In the genomic region with DNA sequence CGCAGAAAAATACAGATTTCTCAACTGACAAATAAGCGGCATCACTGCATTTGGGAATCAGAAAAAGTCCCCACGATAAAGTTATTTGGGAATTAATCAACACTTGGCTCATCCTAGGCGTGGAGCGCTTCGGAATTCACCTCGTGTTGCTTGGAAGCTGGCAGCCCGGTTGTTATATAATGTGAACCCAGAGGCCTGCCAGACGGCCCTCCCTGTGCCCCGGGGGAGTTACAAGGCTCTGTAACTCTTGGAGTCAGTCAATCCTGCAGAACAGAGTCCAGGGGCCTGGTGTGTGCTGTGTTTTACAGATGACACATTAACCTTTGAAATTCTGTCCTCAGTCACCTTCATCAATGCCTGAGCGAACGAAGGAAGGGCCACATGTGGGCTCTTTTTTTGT, we compare ENCODE assay signal across 1 cellular context.
A peak's percentile ranks its signal among the peaks of the same experiment; 100 is the strongest.
TF ChIP-seq lines count a peak whose summit lies in the region.

No MANE protein-coding gene starts in this region.

TF ChIP-seq in liver, 16 proteins besides CTCF, POLR2A, EP300 and RAD21:
- TF ChIP-seq, protein P1, sequence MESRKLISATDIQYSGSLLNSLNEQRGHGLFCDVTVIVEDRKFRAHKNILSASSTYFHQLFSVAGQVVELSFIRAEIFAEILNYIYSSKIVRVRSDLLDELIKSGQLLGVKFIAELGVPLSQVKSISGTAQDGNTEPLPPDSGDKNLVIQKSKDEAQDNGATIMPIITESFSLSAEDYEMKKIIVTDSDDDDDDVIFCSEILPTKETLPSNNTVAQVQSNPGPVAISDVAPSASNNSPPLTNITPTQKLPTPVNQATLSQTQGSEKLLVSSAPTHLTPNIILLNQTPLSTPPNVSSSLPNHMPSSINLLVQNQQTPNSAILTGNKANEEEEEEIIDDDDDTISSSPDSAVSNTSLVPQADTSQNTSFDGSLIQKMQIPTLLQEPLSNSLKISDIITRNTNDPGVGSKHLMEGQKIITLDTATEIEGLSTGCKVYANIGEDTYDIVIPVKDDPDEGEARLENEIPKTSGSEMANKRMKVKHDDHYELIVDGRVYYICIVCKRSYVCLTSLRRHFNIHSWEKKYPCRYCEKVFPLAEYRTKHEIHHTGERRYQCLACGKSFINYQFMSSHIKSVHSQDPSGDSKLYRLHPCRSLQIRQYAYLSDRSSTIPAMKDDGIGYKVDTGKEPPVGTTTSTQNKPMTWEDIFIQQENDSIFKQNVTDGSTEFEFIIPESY (IDR thresholded peaks at IDR 0.05): no peak
- no peak for TF ChIP-seq JUND (IDR thresholded peaks at IDR 0.05)
- no peak for TF ChIP-seq FOXA1 (IDR thresholded peaks at IDR 0.05)
- TF ChIP-seq GABPA (IDR thresholded peaks at IDR 0.05 in 1 of 2, conservative IDR thresholded peaks at IDR 0.05 in 1 of 2): no peak
- TF ChIP-seq, protein P2, sequence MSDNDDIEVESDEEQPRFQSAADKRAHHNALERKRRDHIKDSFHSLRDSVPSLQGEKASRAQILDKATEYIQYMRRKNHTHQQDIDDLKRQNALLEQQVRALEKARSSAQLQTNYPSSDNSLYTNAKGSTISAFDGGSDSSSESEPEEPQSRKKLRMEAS (IDR thresholded peaks at IDR 0.05): no peak
- peak in 1 of 2 donors; percentile 24 for TF ChIP-seq RXRA (IDR thresholded peaks at IDR 0.05)
- TF ChIP-seq HNF4A (conservative IDR thresholded peaks at IDR 0.05): peak; percentile 55 to 61
